ENCODE assay signal across 8 cellular contexts in genomic region chrX:153598541-153599191, GRCh38. TPM values are rescaled to one million over a fixed set of nuclear protein-coding genes. Genes with fewer than 3 reads are reported as not detected.
A peak's percentile ranks its signal among the peaks of the same experiment; 100 is the strongest.
DNase-seq lines count a peak whose midpoint lies in the region; ATAC-seq and TF ChIP-seq lines count a peak whose summit lies in the region.

CCNQ (minus strand) TSS chrX:153599139; CDS start chrX:153599073, 66 bp downstream.

- H3K4me1 ChIP-seq in mucosa of descending colon (ENCODE audit: low read depth) (peaks cover 5% of the 10 kb centered on the region), tibial nerve (peaks cover 0 to 22% (median 2%) of the 10 kb centered on the region in 4 donors)

- DNase-seq in EH (ENCODE audit: low read depth) (peak; percentile 46), HT-29 (ENCODE audit: low spot score) (peak; percentile 56), mucosa of descending colon (peak; percentile 17 to 66 (median 60)), tibial nerve (ENCODE audit: low spot score in 2 of 2) (no peak), NCI-H1694 (lab: John Stamatoyannopoulos, UW) (no peak)

- ATAC-seq in GM21423 (IDR thresholded peaks at IDR 0.05; ENCODE audit: unreplicated experiment), result peak; percentile 48
- peak; percentile 65 for ATAC-seq in mucosa of descending colon

- peak in 1 of 2 donors; percentile 47 for TF ChIP-seq POLR2A in tibial nerve (IDR thresholded peaks at IDR 0.05)

- H3K36me3 ChIP-seq in mucosa of descending colon (ENCODE audit: low read depth) (no peaks in the 10 kb centered on the region), tibial nerve (peaks cover 0 to 19% (median 0%) of the 10 kb centered on the region in 3 donors)

- in situ Hi-C loops in endometrial microvascular endothelial cells (cut with HindIII; ENCODE audit: inconsistent ontology term, low pct_unique_long_range_greater_than_20kb, low sequenced_read_pairs), result no loop called here

- no peaks in the 10 kb centered on the region for H3K9me3 ChIP-seq in mucosa of descending colon
- H3K9me3 ChIP-seq in tibial nerve, result no peaks in the 10 kb centered on the region

- no peak for TF ChIP-seq EP300 in tibial nerve (IDR thresholded peaks at IDR 0.05)

- peak within 1 kb of the TSS; percentile 38 for H3K4me3 ChIP-seq in mucosa of descending colon
- peak within 1 kb of the TSS; percentile 48 to 83 (median 60) for H3K4me3 ChIP-seq in tibial nerve

- TF ChIP-seq CTCF in VCaP (conservative IDR thresholded peaks at IDR 0.05), result no peak
- TF ChIP-seq CTCF in mucosa of descending colon (IDR thresholded peaks at IDR 0.05), result no peak
- TF ChIP-seq CTCF in tibial nerve (IDR thresholded peaks at IDR 0.05), result no peak

- peak within 1 kb of the TSS; percentile 71 for H3K27ac ChIP-seq in VCaP
- H3K27ac ChIP-seq in tibial nerve, result peak within 1 kb of the TSS in 3 of 4 donors; percentile 37 to 78 (median 70)

- 0 to 33% methylated on average over 1 to 26 of the region's 79 CpGs for WGBS in tibial nerve, 2 donors

- H3K27me3 ChIP-seq in tibial nerve, result peaks cover 0 to 5% of the 10 kb centered on the region in 2 donors

- intact Hi-C loops in mucosa of descending colon (cut with DNase I, micrococcal nuclease), result no loop called here

RNA-seq across cellular contexts. Expression of gene CCNQ, which starts in this region (rescaled TPM):
- total RNA-seq in HT-29 (2014; rRNA removed; shearing (Covaris generic)), result 107 and 122 TPM in 2 replicates
- total RNA-seq in endometrial microvascular endothelial cells (ENCODE audit: inconsistent ontology term) (52.3 TPM), mucosa of descending colon (10 to 100 TPM; 13.1 to 19.9 (median 16.0) TPM), tibial nerve (10 to 100 TPM; 26.4 to 36.9 (median 32.2) TPM)

Comparison
In these comparisons a context has a peak if more than half of its experiments do, and no peak if none do; other contexts are left out.
1. DNase-seq: peak in EH (single experiment), HT-29 (single experiment) and mucosa of descending colon (3 of 3); none in tibial nerve (0 of 2) and NCI-H1694 (single experiment).